In the genomic region with DNA sequence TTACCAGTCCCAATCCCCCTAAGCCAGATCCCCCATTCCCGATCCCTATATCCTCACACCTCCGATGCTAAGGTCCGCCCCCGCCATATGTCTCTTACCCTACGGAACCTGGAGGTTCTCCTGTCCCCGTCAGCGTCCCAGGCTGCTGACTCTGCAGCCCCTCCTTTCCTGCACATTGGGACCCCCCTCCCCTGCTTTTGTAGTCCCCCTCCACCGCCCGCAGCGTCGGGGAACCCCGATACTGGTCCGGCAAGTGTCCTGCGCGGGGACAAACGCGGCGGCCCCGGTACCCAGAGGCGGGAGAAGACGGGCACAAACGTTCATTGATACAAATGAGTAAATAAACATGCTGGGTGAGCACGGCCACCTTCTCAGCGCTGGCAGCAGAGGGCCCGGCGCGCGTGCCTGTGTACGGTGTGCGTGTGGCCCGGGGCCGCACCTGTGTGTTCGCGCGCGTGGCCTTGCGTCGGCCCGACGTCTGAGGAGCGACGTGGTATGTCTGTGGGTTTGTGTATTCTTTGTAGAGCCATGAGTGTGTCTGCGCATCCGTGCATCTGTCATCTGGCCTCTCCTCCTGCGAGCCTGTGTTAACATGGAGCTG, we compare ENCODE assay signal across 8 cellular contexts. TPM values are rescaled to one million over a fixed set of nuclear protein-coding genes. Genes with fewer than 3 reads are reported as not detected.
DNase-seq lines count a peak whose midpoint lies in the region; ATAC-seq and TF ChIP-seq lines count a peak whose summit lies in the region.

No MANE protein-coding gene starts in this region.

- no peaks in the 10 kb centered on the region for H3K9me3 Mint-ChIP-seq in mesothelial cell of epicardium

- peaks cover 53% of the 10 kb centered on the region for H3K4me1 Mint-ChIP-seq in mesothelial cell of epicardium

- H3K36me3 Mint-ChIP-seq in mesothelial cell of epicardium = peaks cover 23% of the 10 kb centered on the region

- intact Hi-C loops in colonic mucosa (cut with DNase I) = loop anchor here (2.0 to 10.0 kb wide), 5 partner anchors 225 to 602 kb away; no protein-coding TSS in a partner anchor

- peak overlapping the region; percentile 82 for H3K4me3 Mint-ChIP-seq in mesothelial cell of epicardium

- TF ChIP-seq CTCF in colonic mucosa (IDR thresholded peaks at IDR 0.05) = no peak
- TF ChIP-seq CTCF in mesothelial cell of epicardium (IDR thresholded peaks at IDR 0.05; ENCODE audit: unreplicated experiment) = no peak

- no peak overlapping the region for H3K27ac ChIP-seq in colonic mucosa

- no peaks in the 10 kb centered on the region for H3K36me3 ChIP-seq in colonic mucosa

- peak overlapping the region; percentile 37 for H3K4me3 ChIP-seq in colonic mucosa

- peak overlapping the region; percentile 46 to 68 for H3K9ac ChIP-seq in colonic mucosa (ENCODE audit: low read depth in 2 of 2, low read length in 2 of 2)

- H3K4me1 ChIP-seq in colonic mucosa = peaks cover 24% of the 10 kb centered on the region

- no peak for ATAC-seq in HG03039 (IDR thresholded peaks at IDR 0.05; ENCODE audit: unreplicated experiment)

- peak overlapping the region; percentile 98 for H3K27ac Mint-ChIP-seq in mesothelial cell of epicardium

- H3K27me3 ChIP-seq in colonic mucosa = peaks cover 46% of the 10 kb centered on the region

- H3K9me3 ChIP-seq in colonic mucosa = no peaks in the 10 kb centered on the region

- H3K27me3 Mint-ChIP-seq in mesothelial cell of epicardium (ENCODE audit: low read depth) = peaks cover 1% of the 10 kb centered on the region

- DNase-seq in D341Med (ENCODE audit: low spot score) = peak; percentile 46
- peak; percentile 61 for DNase-seq in NCI-H345 (lab: John Stamatoyannopoulos, UW)
- DNase-seq in colonic mucosa = no peak
- no peak for DNase-seq in mesothelial cell of epicardium (ENCODE audit: low spot score in 2 of 2, unreplicated experiment in 2 of 2)
- no peak for DNase-seq in central memory CD4-positive, alpha-beta T cell
- DNase-seq in retina = no peak
- no peak for DNase-seq in Ammon's horn (ENCODE audit: low spot score)

RNA-seq across cellular contexts. Expression of gene CYP26B1, which starts 2.0 kb away (rescaled TPM):
- 1 to 10 TPM; 1.0 to 1.9 TPM for total RNA-seq in colonic mucosa
- total RNA-seq in mesothelial cell of epicardium = 1,290 to 1,322 TPM (median 1,292 TPM) in 3 replicates

Comparison
In these comparisons a context has a peak if more than half of its experiments do, and no peak if none do; other contexts are left out.
1. DNase-seq: peak in D341Med (single experiment) and NCI-H345 (single experiment); none in colonic mucosa (single experiment), mesothelial cell of epicardium (0 of 2), central memory CD4-positive, alpha-beta T cell (single experiment), retina (single experiment) and Ammon's horn (single experiment).
2. RNA of gene CYP26B1, which starts 2.0 kb away (total RNA-seq): 1,290 to 1,322 TPM in mesothelial cell of epicardium; 1.0 to 1.9 TPM in colonic mucosa; every median in the first group is over 100 times any median in the second.